In the genomic region with DNA sequence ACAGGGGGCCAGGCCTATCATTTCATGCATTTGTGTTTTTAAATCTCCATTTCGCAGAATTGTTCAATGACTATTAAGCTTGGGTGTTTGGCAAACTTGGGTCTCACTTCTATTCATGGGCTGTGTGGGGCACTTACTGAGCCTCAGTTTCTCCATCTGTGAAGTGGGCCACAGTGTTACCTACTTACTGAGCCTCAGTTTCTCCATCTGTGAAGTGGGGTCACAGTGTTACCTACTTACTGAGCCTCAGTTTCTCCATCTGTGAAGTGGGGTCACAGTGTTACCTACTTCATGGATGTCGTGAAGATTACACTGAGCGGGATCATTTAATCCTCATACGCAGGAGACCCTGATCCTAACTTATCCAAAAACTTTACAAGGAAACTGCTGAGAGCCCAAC, we compare ENCODE assay signal across 7 cellular contexts.
"Had no signal": no experiment of that assay in that cellular context is flagged by ENCODE, and none has a peak within 500 bp of the region (broad histone marks: within the 10 kb centered on the region; RNA-seq: fewer than 3 reads in every experiment).

No MANE protein-coding gene starts in this region.

- H3K4me1 ChIP-seq: HAP-1 had no signal

- H3K9ac ChIP-seq: KMS-11 had no signal

- H3K4me3 ChIP-seq: HAP-1 had no signal

- H3K4me2 ChIP-seq: KMS-11 had no signal

- H3K36me3 ChIP-seq: HAP-1 had no signal

- H3K27ac ChIP-seq: HL-60, KMS-11 had no signal

- H3K9me3 ChIP-seq: HAP-1 had no signal

- DNase-seq: GOT3, H7, IMR-90, KBM-7 had no signal
